Comparison of ENCODE assay signal across 1 cellular context in the genomic region with DNA sequence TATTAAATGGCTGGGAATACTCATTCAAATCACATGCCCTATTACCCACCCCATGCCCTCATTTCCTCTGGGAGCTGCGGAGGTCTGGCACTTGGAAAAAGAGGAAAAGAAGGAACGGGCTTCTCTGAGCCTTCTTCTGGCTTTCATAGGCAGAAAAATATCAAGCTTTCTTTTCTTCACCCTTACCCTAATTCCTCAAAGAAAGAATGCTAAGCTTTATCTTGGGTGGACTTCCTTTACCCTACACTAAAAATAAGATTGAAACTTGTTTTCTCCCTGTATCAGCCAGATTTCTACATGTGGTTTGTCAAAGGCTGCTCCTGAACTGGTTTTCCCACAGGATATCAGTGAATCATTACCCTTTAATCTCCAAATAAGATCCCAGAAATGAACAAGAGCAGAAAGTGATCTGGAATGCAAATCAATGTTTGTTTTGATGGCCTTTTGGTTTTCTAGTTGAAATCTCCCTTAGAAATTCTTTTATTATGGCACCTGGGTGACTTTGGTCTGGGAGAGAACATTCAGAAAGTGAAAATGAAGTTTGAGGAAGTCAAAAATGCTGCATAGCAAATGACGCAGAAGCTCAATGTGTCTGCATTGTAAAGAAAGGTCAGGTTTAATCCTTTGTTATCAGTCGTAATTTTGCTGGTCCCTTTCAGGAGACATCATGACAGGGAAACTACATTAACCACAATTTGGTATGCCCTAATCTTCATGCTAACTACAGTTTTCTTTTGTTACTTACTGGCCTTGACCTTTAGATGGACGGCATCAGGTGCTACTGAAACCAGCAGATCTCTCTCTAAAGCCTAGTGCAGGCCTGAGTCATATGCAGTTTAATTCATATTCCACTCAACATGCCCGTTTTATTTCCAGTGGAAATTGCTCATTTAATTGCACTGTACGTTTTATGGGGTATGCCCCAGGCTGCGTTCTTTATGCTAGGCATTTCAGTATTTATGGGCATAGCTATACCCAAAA.
TF ChIP-seq lines count a peak whose summit lies in the region.

No MANE protein-coding gene starts in this region.

TF ChIP-seq in HepG2, 621 proteins besides CTCF, POLR2A, EP300 and RAD21 (continued from another document and continues in another):
- TF ChIP-seq PCBP2 (optimal IDR thresholded peaks at IDR 0.05; ENCODE audit: low read depth, low read length, poor library complexity, severe bottlenecking) (no peak), ISL2 (CRISPR knock-in tag; IDR thresholded peaks at IDR 0.05) (no peak; the same call in 1 of the 2 replicates), HNRNPH1 (optimal IDR thresholded peaks at IDR 0.05; ENCODE audit: low read depth, low read length) (no peak), ZNF83 (CRISPR knock-in tag; IDR thresholded peaks at IDR 0.05; ENCODE audit: borderline replicate concordance) (no peak), RNF2 (conservative IDR thresholded peaks at IDR 0.05; ENCODE audit: low read depth) (no peak), ZNF383 (CRISPR knock-in tag; IDR thresholded peaks at IDR 0.05; ENCODE audit: borderline replicate concordance) (0 out of 2 replicates have a peak, but pooled peaks have one; percentile 48), NFYC (CRISPR knock-in tag; IDR thresholded peaks at IDR 0.05) (no peak), ZNF558 (CRISPR knock-in tag; IDR thresholded peaks at IDR 0.05; ENCODE audit: borderline replicate concordance) (no peak), SOX13 (IDR thresholded peaks at IDR 0.05) (peak; percentile 46; the same call in 1 of the 2 replicates), SOX13 (CRISPR knock-in tag; conservative IDR thresholded peaks at IDR 0.05 in 1 of 2, IDR thresholded peaks at IDR 0.05 in 1 of 2) (peak in 1 of 2 experiments; percentile 89; a peak in 2 of 4 replicates), ZNF749 (CRISPR knock-in tag; IDR thresholded peaks at IDR 0.05; ENCODE audit: borderline replicate concordance) (no peak), MYNN (CRISPR knock-in tag; IDR thresholded peaks at IDR 0.05; ENCODE audit: low read depth) (no peak), ZBTB38 (CRISPR knock-in tag; IDR thresholded peaks at IDR 0.05) (no peak), MTF2 (CRISPR knock-in tag; IDR thresholded peaks at IDR 0.05; ENCODE audit: borderline replicate concordance) (no peak), TEAD2 (CRISPR knock-in tag; IDR thresholded peaks at IDR 0.05) (no peak), TOPORS (CRISPR knock-in tag; IDR thresholded peaks at IDR 0.05) (no peak), ZNF451 (CRISPR knock-in tag; IDR thresholded peaks at IDR 0.05) (no peak), NFIC (IDR thresholded peaks at IDR 0.05; ENCODE audit: low read length) (0 out of 2 replicates have a peak, but pooled peaks have one; percentile 46), TEAD3 (CRISPR knock-in tag; optimal IDR thresholded peaks at IDR 0.05; ENCODE audit: borderline replicate concordance) (peak; percentile 18), TCF12 (IDR thresholded peaks at IDR 0.05) (no peak), TCF12 (CRISPR knock-in tag; IDR thresholded peaks at IDR 0.05) (no peak), ZIK1 (CRISPR knock-in tag; IDR thresholded peaks at IDR 0.05; ENCODE audit: borderline replicate concordance, low read depth) (no peak), GABPB1 (CRISPR knock-in tag; IDR thresholded peaks at IDR 0.05) (no peak), ZNF296 (CRISPR knock-in tag; conservative IDR thresholded peaks at IDR 0.05) (no peak), ZSCAN20 (CRISPR knock-in tag; IDR thresholded peaks at IDR 0.05; ENCODE audit: borderline replicate concordance) (no peak), ZNF431 (CRISPR knock-in tag; IDR thresholded peaks at IDR 0.05; ENCODE audit: borderline replicate concordance, low read depth) (no peak), ZNF501 (CRISPR knock-in tag; IDR thresholded peaks at IDR 0.05) (no peak), ZSCAN31 (CRISPR knock-in tag; IDR thresholded peaks at IDR 0.05; ENCODE audit: low read depth) (no peak), ZNF713 (CRISPR knock-in tag; IDR thresholded peaks at IDR 0.05) (no peak), SMYD3 (CRISPR knock-in tag; IDR thresholded peaks at IDR 0.05) (0 out of 2 replicates have a peak, but pooled peaks have one; percentile 24), NCOR1 (IDR thresholded peaks at IDR 0.05; ENCODE audit: borderline replicate concordance, low read length) (peak; percentile 50; the same call in 1 of the 2 replicates), ZNF547 (CRISPR knock-in tag; IDR thresholded peaks at IDR 0.05) (no peak), CHCHD3 (CRISPR knock-in tag; IDR thresholded peaks at IDR 0.05) (no peak), MIER2 (CRISPR knock-in tag; IDR thresholded peaks at IDR 0.05) (no peak), ZNF331 (CRISPR knock-in tag; IDR thresholded peaks at IDR 0.05) (peak; percentile 14; the same call in 1 of the 2 replicates), HOXA3 (CRISPR knock-in tag; IDR thresholded peaks at IDR 0.05) (peak; percentile 51; the same call in 1 of the 2 replicates), GATAD1 (CRISPR knock-in tag; IDR thresholded peaks at IDR 0.05) (0 out of 2 replicates have a peak, but pooled peaks have one; percentile 28), ZNF34 (CRISPR knock-in tag; IDR thresholded peaks at IDR 0.05; ENCODE audit: borderline replicate concordance) (no peak), SMC3 (IDR thresholded peaks at IDR 0.05; ENCODE audit: low read length) (no peak), ZNF670 (CRISPR knock-in tag; IDR thresholded peaks at IDR 0.05; ENCODE audit: borderline replicate concordance) (no peak), KDM1A (CRISPR knock-in tag; IDR thresholded peaks at IDR 0.05) (no peak), MTA1 (CRISPR knock-in tag; IDR thresholded peaks at IDR 0.05; ENCODE audit: borderline replicate concordance) (no peak), MLLT10 (CRISPR knock-in tag; IDR thresholded peaks at IDR 0.05) (no peak), ESRRA (CRISPR knock-in tag; IDR thresholded peaks at IDR 0.05; ENCODE audit: low read depth) (peak; percentile 56; the same call in 1 of the 2 replicates), HNRNPK (IDR thresholded peaks at IDR 0.05; ENCODE audit: low read depth, low read length, poor library complexity, severe bottlenecking) (no peak), CCAR2 (optimal IDR thresholded peaks at IDR 0.05; ENCODE audit: low read depth, low read length) (no peak), ZSCAN22 (CRISPR knock-in tag; IDR thresholded peaks at IDR 0.05) (no peak), MYC (CRISPR knock-in tag; IDR thresholded peaks at IDR 0.05; ENCODE audit: borderline replicate concordance) (no peak), ZNF335 (CRISPR knock-in tag; IDR thresholded peaks at IDR 0.05) (no peak), CHD4 (IDR thresholded peaks at IDR 0.05; ENCODE audit: borderline replicate concordance, low read length) (no peak), ZFP62 (CRISPR knock-in tag; IDR thresholded peaks at IDR 0.05) (no peak), ATF7-NPFF (CRISPR knock-in tag; IDR thresholded peaks at IDR 0.05; ENCODE audit: low read depth) (no peak)
- TF ChIP-seq, protein P1, sequence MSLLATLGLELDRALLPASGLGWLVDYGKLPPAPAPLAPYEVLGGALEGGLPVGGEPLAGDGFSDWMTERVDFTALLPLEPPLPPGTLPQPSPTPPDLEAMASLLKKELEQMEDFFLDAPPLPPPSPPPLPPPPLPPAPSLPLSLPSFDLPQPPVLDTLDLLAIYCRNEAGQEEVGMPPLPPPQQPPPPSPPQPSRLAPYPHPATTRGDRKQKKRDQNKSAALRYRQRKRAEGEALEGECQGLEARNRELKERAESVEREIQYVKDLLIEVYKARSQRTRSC (CRISPR knock-in tag; IDR thresholded peaks at IDR 0.05; ENCODE audit: low read depth) = no peak
- TF ChIP-seq, protein P2, sequence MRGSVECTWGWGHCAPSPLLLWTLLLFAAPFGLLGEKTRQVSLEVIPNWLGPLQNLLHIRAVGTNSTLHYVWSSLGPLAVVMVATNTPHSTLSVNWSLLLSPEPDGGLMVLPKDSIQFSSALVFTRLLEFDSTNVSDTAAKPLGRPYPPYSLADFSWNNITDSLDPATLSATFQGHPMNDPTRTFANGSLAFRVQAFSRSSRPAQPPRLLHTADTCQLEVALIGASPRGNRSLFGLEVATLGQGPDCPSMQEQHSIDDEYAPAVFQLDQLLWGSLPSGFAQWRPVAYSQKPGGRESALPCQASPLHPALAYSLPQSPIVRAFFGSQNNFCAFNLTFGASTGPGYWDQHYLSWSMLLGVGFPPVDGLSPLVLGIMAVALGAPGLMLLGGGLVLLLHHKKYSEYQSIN (CRISPR knock-in tag; IDR thresholded peaks at IDR 0.05; ENCODE audit: borderline replicate concordance) = no peak
- TF ChIP-seq, protein P3, sequence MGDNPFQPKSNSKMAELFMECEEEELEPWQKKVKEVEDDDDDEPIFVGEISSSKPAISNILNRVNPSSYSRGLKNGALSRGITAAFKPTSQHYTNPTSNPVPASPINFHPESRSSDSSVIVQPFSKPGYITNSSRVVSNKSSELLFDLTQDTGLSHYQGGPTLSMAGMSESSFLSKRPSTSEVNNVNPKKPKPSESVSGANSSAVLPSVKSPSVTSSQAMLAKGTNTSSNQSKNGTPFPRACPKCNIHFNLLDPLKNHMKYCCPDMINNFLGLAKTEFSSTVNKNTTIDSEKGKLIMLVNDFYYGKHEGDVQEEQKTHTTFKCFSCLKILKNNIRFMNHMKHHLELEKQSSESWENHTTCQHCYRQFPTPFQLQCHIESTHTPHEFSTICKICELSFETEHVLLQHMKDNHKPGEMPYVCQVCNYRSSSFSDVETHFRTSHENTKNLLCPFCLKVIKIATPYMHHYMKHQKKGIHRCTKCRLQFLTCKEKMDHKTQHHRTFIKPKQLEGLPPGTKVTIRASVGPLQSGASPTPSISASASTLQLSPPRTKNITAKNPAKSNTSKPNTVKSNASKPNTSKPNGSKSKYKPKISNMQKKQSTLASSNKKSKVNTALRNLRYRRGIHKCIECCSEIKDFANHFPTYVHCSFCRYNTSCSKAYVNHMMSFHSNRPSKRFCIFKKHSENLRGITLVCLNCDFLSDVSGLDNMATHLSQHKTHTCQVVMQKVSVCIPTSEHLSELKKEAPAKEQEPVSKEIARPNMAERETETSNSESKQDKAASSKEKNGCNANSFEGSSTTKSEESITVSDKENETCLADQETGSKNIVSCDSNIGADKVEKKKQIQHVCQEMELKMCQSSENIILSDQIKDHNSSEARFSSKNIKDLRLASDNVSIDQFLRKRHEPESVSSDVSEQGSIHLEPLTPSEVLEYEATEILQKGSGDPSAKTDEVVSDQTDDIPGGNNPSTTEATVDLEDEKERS (CRISPR knock-in tag; IDR thresholded peaks at IDR 0.05) = no peak
- TF ChIP-seq, protein P4, sequence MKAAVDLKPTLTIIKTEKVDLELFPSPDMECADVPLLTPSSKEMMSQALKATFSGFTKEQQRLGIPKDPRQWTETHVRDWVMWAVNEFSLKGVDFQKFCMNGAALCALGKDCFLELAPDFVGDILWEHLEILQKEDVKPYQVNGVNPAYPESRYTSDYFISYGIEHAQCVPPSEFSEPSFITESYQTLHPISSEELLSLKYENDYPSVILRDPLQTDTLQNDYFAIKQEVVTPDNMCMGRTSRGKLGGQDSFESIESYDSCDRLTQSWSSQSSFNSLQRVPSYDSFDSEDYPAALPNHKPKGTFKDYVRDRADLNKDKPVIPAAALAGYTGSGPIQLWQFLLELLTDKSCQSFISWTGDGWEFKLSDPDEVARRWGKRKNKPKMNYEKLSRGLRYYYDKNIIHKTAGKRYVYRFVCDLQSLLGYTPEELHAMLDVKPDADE (CRISPR knock-in tag; IDR thresholded peaks at IDR 0.05) = no peak
- TF ChIP-seq, protein P5, sequence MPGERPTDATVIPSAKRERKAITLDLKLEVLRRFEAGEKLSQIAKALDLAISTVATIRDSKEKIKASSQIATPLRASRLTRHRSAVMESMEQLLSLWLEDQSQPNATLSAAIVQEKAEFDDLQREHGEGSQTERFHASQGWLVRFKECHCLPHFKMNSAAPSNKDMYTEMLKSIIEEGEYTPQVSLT (CRISPR knock-in tag; IDR thresholded peaks at IDR 0.05; ENCODE audit: borderline replicate concordance, low read depth) = no peak
- TF ChIP-seq, protein P6, sequence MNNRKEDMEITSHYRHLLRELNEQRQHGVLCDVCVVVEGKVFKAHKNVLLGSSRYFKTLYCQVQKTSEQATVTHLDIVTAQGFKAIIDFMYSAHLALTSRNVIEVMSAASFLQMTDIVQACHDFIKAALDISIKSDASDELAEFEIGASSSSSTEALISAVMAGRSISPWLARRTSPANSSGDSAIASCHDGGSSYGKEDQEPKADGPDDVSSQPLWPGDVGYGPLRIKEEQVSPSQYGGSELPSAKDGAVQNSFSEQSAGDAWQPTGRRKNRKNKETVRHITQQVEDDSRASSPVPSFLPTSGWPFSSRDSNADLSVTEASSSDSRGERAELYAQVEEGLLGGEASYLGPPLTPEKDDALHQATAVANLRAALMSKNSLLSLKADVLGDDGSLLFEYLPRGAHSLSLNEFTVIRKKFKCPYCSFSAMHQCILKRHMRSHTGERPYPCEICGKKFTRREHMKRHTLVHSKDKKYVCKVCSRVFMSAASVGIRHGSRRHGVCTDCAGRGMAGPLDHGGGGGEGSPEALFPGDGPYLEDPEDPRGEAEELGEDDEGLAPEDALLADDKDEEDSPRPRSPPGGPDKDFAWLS (CRISPR knock-in tag; IDR thresholded peaks at IDR 0.05; ENCODE audit: borderline replicate concordance) = no peak
- TF ChIP-seq, protein P7, sequence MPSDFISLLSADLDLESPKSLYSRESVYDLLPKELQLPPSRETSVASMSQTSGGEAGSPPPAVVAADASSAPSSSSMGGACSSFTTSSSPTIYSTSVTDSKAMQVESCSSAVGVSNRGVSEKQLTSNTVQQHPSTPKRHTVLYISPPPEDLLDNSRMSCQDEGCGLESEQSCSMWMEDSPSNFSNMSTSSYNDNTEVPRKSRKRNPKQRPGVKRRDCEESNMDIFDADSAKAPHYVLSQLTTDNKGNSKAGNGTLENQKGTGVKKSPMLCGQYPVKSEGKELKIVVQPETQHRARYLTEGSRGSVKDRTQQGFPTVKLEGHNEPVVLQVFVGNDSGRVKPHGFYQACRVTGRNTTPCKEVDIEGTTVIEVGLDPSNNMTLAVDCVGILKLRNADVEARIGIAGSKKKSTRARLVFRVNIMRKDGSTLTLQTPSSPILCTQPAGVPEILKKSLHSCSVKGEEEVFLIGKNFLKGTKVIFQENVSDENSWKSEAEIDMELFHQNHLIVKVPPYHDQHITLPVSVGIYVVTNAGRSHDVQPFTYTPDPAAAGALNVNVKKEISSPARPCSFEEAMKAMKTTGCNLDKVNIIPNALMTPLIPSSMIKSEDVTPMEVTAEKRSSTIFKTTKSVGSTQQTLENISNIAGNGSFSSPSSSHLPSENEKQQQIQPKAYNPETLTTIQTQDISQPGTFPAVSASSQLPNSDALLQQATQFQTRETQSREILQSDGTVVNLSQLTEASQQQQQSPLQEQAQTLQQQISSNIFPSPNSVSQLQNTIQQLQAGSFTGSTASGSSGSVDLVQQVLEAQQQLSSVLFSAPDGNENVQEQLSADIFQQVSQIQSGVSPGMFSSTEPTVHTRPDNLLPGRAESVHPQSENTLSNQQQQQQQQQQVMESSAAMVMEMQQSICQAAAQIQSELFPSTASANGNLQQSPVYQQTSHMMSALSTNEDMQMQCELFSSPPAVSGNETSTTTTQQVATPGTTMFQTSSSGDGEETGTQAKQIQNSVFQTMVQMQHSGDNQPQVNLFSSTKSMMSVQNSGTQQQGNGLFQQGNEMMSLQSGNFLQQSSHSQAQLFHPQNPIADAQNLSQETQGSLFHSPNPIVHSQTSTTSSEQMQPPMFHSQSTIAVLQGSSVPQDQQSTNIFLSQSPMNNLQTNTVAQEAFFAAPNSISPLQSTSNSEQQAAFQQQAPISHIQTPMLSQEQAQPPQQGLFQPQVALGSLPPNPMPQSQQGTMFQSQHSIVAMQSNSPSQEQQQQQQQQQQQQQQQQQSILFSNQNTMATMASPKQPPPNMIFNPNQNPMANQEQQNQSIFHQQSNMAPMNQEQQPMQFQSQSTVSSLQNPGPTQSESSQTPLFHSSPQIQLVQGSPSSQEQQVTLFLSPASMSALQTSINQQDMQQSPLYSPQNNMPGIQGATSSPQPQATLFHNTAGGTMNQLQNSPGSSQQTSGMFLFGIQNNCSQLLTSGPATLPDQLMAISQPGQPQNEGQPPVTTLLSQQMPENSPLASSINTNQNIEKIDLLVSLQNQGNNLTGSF (CRISPR knock-in tag; IDR thresholded peaks at IDR 0.05) = no peak
